Comparison of ENCODE assay signal across 1 cellular context in genomic region chr15:67124911-67125588, GRCh38.
TF ChIP-seq lines count a peak whose summit lies in the region.

No MANE protein-coding gene starts in this region.

TF ChIP-seq in K562, 482 proteins besides CTCF, POLR2A, EP300 and RAD21 (continued from another document and continues in another):
- TF ChIP-seq E4F1 (CRISPR knock-in tag; IDR thresholded peaks at IDR 0.05; ENCODE audit: borderline replicate concordance) = no peak
- no peak for TF ChIP-seq ZSCAN32 (CRISPR knock-in tag; IDR thresholded peaks at IDR 0.05)
- TF ChIP-seq ZNF436 (CRISPR knock-in tag; IDR thresholded peaks at IDR 0.05) = no peak
- no peak for TF ChIP-seq NRF1 (conservative IDR thresholded peaks at IDR 0.05 in 1 of 2, IDR thresholded peaks at IDR 0.05 in 1 of 2)
- TF ChIP-seq CREB3L1 (IDR thresholded peaks at IDR 0.05; ENCODE audit: borderline replicate concordance, low read depth) = no peak
- no peak for TF ChIP-seq NONO (IDR thresholded peaks at IDR 0.05; ENCODE audit: low read depth in 2 of 2, low read length in 1 of 2)
- 0 out of 2 replicates have a peak, but pooled peaks have one; percentile 33 for TF ChIP-seq ZFP91 (CRISPR knock-in tag; IDR thresholded peaks at IDR 0.05)
- no peak for TF ChIP-seq ZEB2 (IDR thresholded peaks at IDR 0.05)
- TF ChIP-seq SMARCA4 (IDR thresholded peaks at IDR 0.05) = no peak
- TF ChIP-seq ZNF407 (IDR thresholded peaks at IDR 0.05; ENCODE audit: low read depth) = no peak
- no peak for TF ChIP-seq TFAP4 (CRISPR knock-in tag; IDR thresholded peaks at IDR 0.05; ENCODE audit: borderline replicate concordance)
- no peak for TF ChIP-seq CREBBP (IDR thresholded peaks at IDR 0.05; ENCODE audit: low read depth, low read length)
- TF ChIP-seq SMARCA5 (IDR thresholded peaks at IDR 0.05) = no peak
- no peak for TF ChIP-seq CHD4 (IDR thresholded peaks at IDR 0.05; ENCODE audit: insufficient read depth, insufficient replicate concordance, low read depth, low read length, poor library complexity, severe bottlenecking)
- TF ChIP-seq U2AF2 (optimal IDR thresholded peaks at IDR 0.05; ENCODE audit: low read depth, low read length) = no peak
- TF ChIP-seq TCF15 (CRISPR knock-in tag; IDR thresholded peaks at IDR 0.05) = no peak
- TF ChIP-seq HIVEP1 (CRISPR knock-in tag; IDR thresholded peaks at IDR 0.05) = no peak
- no peak for TF ChIP-seq ARID1B (IDR thresholded peaks at IDR 0.05)
- TF ChIP-seq SRSF7 (optimal IDR thresholded peaks at IDR 0.05; ENCODE audit: low read depth, low read length) = no peak
- no peak for TF ChIP-seq ATF3 (IDR thresholded peaks at IDR 0.05)
- no peak for TF ChIP-seq ATF3 (CRISPR knock-in tag; conservative IDR thresholded peaks at IDR 0.05)
- TF ChIP-seq EWSR1 (IDR thresholded peaks at IDR 0.05; ENCODE audit: borderline replicate concordance, low read depth, partially characterized antibody) = no peak
- no peak for TF ChIP-seq TGIF2 (CRISPR knock-in tag; IDR thresholded peaks at IDR 0.05)
- no peak for TF ChIP-seq RNF219 (CRISPR knock-in tag; IDR thresholded peaks at IDR 0.05)
- TF ChIP-seq SMC3 (conservative IDR thresholded peaks at IDR 0.05; ENCODE audit: insufficient read depth, low read depth, low read length) = no peak
- no peak for TF ChIP-seq ZC3H8 (IDR thresholded peaks at IDR 0.05)
- no peak for TF ChIP-seq HDAC2 (IDR thresholded peaks at IDR 0.05)
- no peak for TF ChIP-seq TAF15 (IDR thresholded peaks at IDR 0.05; ENCODE audit: low read depth, low read length)
- no peak for TF ChIP-seq ZNF347 (CRISPR knock-in tag; IDR thresholded peaks at IDR 0.05; ENCODE audit: low read depth)
- no peak for TF ChIP-seq CAMTA2 (CRISPR knock-in tag; conservative IDR thresholded peaks at IDR 0.05)
- peak; percentile 95 for TF ChIP-seq PKNOX1 (IDR thresholded peaks at IDR 0.05)
- TF ChIP-seq CBX1 (IDR thresholded peaks at IDR 0.05; ENCODE audit: low read depth) = no peak
- TF ChIP-seq TRIM25 (IDR thresholded peaks at IDR 0.05; ENCODE audit: borderline replicate concordance) = no peak
- TF ChIP-seq RFX5 (IDR thresholded peaks at IDR 0.05; ENCODE audit: low read depth, low read length) = no peak
- no peak for TF ChIP-seq MTA2 (IDR thresholded peaks at IDR 0.05; ENCODE audit: low read depth)
- no peak for TF ChIP-seq NFE2 (IDR thresholded peaks at IDR 0.05; ENCODE audit: low read depth)
- TF ChIP-seq BCL6 (CRISPR knock-in tag; IDR thresholded peaks at IDR 0.05) = no peak
- TF ChIP-seq ZFPM2 (CRISPR knock-in tag; IDR thresholded peaks at IDR 0.05) = no peak
- no peak for TF ChIP-seq ZNF507 (tag; conservative IDR thresholded peaks at IDR 0.05)
- no peak for TF ChIP-seq CCAR2 (IDR thresholded peaks at IDR 0.05; ENCODE audit: low read depth, low read length)
- TF ChIP-seq DIDO1 (tag; IDR thresholded peaks at IDR 0.05; ENCODE audit: low read depth) = no peak
- TF ChIP-seq ZBTB7A (IDR thresholded peaks at IDR 0.05; ENCODE audit: borderline replicate concordance, control insufficient read depth, low read depth, low read length) = peak; percentile 84
